In the genomic region with DNA sequence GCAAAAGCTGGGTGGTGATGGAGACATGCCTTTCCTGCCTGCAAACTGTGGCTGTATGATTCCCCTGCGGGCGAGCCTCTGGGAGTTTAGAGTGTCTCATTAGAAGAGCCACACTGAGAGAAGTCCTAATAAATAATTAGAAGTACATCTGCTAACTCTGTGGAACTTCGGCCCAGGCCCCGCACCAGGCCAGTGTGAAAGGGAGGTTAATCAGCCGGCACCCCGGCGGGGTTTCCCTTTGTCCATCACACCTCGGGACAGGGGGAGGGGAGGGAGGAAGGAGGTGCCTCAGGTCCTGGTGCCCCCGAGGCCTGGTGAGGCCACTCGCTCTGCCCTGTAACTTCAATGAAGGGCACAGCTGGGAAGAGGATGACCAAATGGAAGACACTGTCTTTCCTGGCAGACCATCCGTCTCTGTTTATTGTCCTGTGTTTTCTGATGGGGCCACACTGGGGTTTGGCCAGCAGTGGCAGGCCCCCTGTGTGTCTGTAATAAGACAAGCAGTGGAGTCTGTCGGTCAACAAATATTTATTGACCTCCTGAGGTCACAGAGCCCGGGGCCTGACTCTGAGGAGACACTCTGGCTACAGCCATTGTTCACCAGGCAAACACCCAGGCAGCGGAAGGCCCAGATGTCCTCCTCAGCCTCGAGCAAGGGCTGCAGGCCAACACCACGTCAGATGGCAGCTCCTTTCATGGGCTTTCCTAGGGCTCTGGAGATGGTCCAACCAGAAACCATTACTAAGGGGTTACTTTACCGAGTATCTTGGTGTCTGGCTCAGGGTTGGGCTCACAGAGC, we compare ENCODE assay signal across 1 cellular context.
TF ChIP-seq lines count a peak whose summit lies in the region.

No MANE protein-coding gene starts in this region.

TF ChIP-seq in HepG2, 621 proteins besides CTCF, POLR2A, EP300 and RAD21 (continued from another document and continues in another):
- TF ChIP-seq ZFAT (CRISPR knock-in tag; conservative IDR thresholded peaks at IDR 0.05) (no peak), CENPX (CRISPR knock-in tag; IDR thresholded peaks at IDR 0.05) (no peak), SIX1 (CRISPR knock-in tag; IDR thresholded peaks at IDR 0.05; ENCODE audit: borderline replicate concordance) (0 out of 2 replicates have a peak, but pooled peaks have one; percentile 24), ZFP36 (IDR thresholded peaks at IDR 0.05; ENCODE audit: borderline replicate concordance, low read depth, low read length, partially characterized antibody) (no peak), SP1 (IDR thresholded peaks at IDR 0.05) (no peak), SP1 (CRISPR knock-in tag; IDR thresholded peaks at IDR 0.05) (no peak), RFX3 (CRISPR knock-in tag; IDR thresholded peaks at IDR 0.05) (no peak), ISL2 (CRISPR knock-in tag; IDR thresholded peaks at IDR 0.05) (peak; percentile 87), ZNF335 (CRISPR knock-in tag; IDR thresholded peaks at IDR 0.05) (no peak), GABPA (IDR thresholded peaks at IDR 0.05; ENCODE audit: low read depth, low read length) (no peak), GABPA (CRISPR knock-in tag; IDR thresholded peaks at IDR 0.05; ENCODE audit: low read depth) (peak; percentile 29; the same call in 1 of the 2 replicates), ZNF607 (CRISPR knock-in tag; IDR thresholded peaks at IDR 0.05; ENCODE audit: borderline replicate concordance) (no peak), SRSF9 (IDR thresholded peaks at IDR 0.05; ENCODE audit: borderline replicate concordance, insufficient read depth, low read depth, low read length, poor library complexity, severe bottlenecking) (no peak), HOXD1 (CRISPR knock-in tag; IDR thresholded peaks at IDR 0.05) (no peak), ZNF775 (CRISPR knock-in tag; IDR thresholded peaks at IDR 0.05; ENCODE audit: borderline replicate concordance) (no peak), ZNF83 (CRISPR knock-in tag; IDR thresholded peaks at IDR 0.05; ENCODE audit: borderline replicate concordance) (no peak), ZSCAN12 (CRISPR knock-in tag; IDR thresholded peaks at IDR 0.05) (no peak), ZNF782 (CRISPR knock-in tag; IDR thresholded peaks at IDR 0.05; ENCODE audit: borderline replicate concordance) (peak; percentile 63; the same call in 1 of the 2 replicates), PAWR (CRISPR knock-in tag; IDR thresholded peaks at IDR 0.05; ENCODE audit: borderline replicate concordance) (no peak), PHB2 (IDR thresholded peaks at IDR 0.05; ENCODE audit: partially characterized antibody) (no peak), ZNF251 (CRISPR knock-in tag; IDR thresholded peaks at IDR 0.05) (no peak), ZNF337 (CRISPR knock-in tag; IDR thresholded peaks at IDR 0.05; ENCODE audit: borderline replicate concordance, low read depth) (no peak), ZFP1 (CRISPR knock-in tag; IDR thresholded peaks at IDR 0.05) (no peak), ZNF446 (CRISPR knock-in tag; IDR thresholded peaks at IDR 0.05) (no peak), CEBPB (IDR thresholded peaks at IDR 0.05; ENCODE audit: borderline replicate concordance, low read depth, low read length) (no peak), ZNF10 (CRISPR knock-in tag; IDR thresholded peaks at IDR 0.05; ENCODE audit: borderline replicate concordance, low read depth) (no peak), HDAC1 (CRISPR knock-in tag; IDR thresholded peaks at IDR 0.05) (peak; percentile 63; the same call in 1 of the 2 replicates), KDM4B (CRISPR knock-in tag; IDR thresholded peaks at IDR 0.05) (no peak; the same call in 1 of the 2 replicates), ZNF724P (CRISPR knock-in tag; IDR thresholded peaks at IDR 0.05; ENCODE audit: borderline replicate concordance) (no peak), ZNF468 (CRISPR knock-in tag; IDR thresholded peaks at IDR 0.05) (no peak), XBP1 (CRISPR knock-in tag; IDR thresholded peaks at IDR 0.05) (no peak), GFI1 (CRISPR knock-in tag; IDR thresholded peaks at IDR 0.05; ENCODE audit: borderline replicate concordance) (peak; percentile 54; the same call in 1 of the 2 replicates), PAF1 (CRISPR knock-in tag; IDR thresholded peaks at IDR 0.05) (no peak), SOX6 (IDR thresholded peaks at IDR 0.05) (no peak), SOX6 (CRISPR knock-in tag; IDR thresholded peaks at IDR 0.05) (peak; percentile 94), MED8 (CRISPR knock-in tag; IDR thresholded peaks at IDR 0.05; ENCODE audit: insufficient replicate concordance) (no peak), MZF1 (CRISPR knock-in tag; IDR thresholded peaks at IDR 0.05; ENCODE audit: borderline replicate concordance) (no peak), HNRNPK (IDR thresholded peaks at IDR 0.05; ENCODE audit: low read depth, low read length, poor library complexity, severe bottlenecking) (no peak), NR1H2 (CRISPR knock-in tag; IDR thresholded peaks at IDR 0.05; ENCODE audit: borderline replicate concordance, low read depth) (no peak), FOXM1 (CRISPR knock-in tag; IDR thresholded peaks at IDR 0.05) (no peak), ISX (CRISPR knock-in tag; conservative IDR thresholded peaks at IDR 0.05) (no peak), MTF2 (CRISPR knock-in tag; IDR thresholded peaks at IDR 0.05; ENCODE audit: borderline replicate concordance) (no peak), FOXA3 (CRISPR knock-in tag; IDR thresholded peaks at IDR 0.05) (peak; percentile 80), BORCS8-MEF2B (CRISPR knock-in tag; IDR thresholded peaks at IDR 0.05) (peak; percentile 52; the same call in 1 of the 2 replicates), ZNF816 (CRISPR knock-in tag; IDR thresholded peaks at IDR 0.05; ENCODE audit: borderline replicate concordance) (no peak), SSRP1 (CRISPR knock-in tag; IDR thresholded peaks at IDR 0.05) (no peak), ZNF292 (CRISPR knock-in tag; IDR thresholded peaks at IDR 0.05; ENCODE audit: borderline replicate concordance, low read depth) (peak; percentile 76; the same call in 1 of the 2 replicates), GABPB1 (CRISPR knock-in tag; IDR thresholded peaks at IDR 0.05) (peak; percentile 57), ARHGAP35 (CRISPR knock-in tag; IDR thresholded peaks at IDR 0.05; ENCODE audit: borderline replicate concordance) (no peak), HMG20B (CRISPR knock-in tag; conservative IDR thresholded peaks at IDR 0.05) (0 out of 2 replicates have a peak, but pooled peaks have one; percentile 45)
- TF ChIP-seq, protein P1, sequence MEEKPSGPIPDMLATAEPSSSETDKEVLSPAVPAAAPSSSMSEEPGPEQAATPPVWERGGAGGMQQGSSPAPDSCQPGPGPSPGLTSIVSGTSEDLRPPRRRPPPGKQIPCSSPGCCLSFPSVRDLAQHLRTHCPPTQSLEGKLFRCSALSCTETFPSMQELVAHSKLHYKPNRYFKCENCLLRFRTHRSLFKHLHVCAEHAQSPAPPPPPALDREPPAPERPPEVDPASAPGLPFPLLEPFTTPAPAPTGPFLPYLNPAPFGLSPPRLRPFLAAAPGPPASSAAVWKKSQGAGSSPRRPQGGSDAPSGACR (CRISPR knock-in tag; IDR thresholded peaks at IDR 0.05): no peak
- TF ChIP-seq, protein P2, sequence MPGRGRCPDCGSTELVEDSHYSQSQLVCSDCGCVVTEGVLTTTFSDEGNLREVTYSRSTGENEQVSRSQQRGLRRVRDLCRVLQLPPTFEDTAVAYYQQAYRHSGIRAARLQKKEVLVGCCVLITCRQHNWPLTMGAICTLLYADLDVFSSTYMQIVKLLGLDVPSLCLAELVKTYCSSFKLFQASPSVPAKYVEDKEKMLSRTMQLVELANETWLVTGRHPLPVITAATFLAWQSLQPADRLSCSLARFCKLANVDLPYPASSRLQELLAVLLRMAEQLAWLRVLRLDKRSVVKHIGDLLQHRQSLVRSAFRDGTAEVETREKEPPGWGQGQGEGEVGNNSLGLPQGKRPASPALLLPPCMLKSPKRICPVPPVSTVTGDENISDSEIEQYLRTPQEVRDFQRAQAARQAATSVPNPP (CRISPR knock-in tag; IDR thresholded peaks at IDR 0.05): no peak
- TF ChIP-seq, protein P3, sequence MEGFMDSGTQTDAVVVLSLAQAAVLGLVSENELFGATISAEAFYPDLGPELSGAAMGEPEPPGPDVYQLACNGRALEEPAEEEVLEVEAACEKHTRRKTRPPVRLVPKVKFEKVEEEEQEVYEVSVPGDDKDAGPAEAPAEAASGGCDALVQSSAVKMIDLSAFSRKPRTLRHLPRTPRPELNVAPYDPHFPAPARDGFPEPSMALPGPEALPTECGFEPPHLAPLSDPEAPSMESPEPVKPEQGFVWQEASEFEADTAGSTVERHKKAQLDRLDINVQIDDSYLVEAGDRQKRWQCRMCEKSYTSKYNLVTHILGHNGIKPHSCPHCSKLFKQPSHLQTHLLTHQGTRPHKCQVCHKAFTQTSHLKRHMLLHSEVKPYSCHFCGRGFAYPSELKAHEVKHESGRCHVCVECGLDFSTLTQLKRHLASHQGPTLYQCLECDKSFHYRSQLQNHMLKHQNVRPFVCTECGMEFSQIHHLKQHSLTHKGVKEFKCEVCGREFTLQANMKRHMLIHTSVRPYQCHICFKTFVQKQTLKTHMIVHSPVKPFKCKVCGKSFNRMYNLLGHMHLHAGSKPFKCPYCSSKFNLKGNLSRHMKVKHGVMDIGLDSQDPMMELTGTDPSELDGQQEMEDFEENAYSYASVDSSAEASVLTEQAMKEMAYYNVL (CRISPR knock-in tag; IDR thresholded peaks at IDR 0.05; ENCODE audit: borderline replicate concordance): peak; percentile 29; the same call in 1 of the 2 replicates
- TF ChIP-seq, protein P4, sequence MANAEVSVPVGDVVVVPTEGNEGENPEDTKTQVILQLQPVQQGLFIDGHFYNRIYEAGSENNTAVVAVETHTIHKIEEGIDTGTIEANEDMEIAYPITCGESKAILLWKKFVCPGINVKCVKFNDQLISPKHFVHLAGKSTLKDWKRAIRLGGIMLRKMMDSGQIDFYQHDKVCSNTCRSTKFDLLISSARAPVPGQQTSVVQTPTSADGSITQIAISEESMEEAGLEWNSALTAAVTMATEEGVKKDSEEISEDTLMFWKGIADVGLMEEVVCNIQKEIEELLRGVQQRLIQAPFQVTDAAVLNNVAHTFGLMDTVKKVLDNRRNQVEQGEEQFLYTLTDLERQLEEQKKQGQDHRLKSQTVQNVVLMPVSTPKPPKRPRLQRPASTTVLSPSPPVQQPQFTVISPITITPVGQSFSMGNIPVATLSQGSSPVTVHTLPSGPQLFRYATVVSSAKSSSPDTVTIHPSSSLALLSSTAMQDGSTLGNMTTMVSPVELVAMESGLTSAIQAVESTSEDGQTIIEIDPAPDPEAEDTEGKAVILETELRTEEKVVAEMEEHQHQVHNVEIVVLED (CRISPR knock-in tag; IDR thresholded peaks at IDR 0.05; ENCODE audit: borderline replicate concordance): no peak
- TF ChIP-seq, protein P5, sequence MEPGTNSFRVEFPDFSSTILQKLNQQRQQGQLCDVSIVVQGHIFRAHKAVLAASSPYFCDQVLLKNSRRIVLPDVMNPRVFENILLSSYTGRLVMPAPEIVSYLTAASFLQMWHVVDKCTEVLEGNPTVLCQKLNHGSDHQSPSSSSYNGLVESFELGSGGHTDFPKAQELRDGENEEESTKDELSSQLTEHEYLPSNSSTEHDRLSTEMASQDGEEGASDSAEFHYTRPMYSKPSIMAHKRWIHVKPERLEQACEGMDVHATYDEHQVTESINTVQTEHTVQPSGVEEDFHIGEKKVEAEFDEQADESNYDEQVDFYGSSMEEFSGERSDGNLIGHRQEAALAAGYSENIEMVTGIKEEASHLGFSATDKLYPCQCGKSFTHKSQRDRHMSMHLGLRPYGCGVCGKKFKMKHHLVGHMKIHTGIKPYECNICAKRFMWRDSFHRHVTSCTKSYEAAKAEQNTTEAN (CRISPR knock-in tag; conservative IDR thresholded peaks at IDR 0.05): no peak
- TF ChIP-seq, protein P6, sequence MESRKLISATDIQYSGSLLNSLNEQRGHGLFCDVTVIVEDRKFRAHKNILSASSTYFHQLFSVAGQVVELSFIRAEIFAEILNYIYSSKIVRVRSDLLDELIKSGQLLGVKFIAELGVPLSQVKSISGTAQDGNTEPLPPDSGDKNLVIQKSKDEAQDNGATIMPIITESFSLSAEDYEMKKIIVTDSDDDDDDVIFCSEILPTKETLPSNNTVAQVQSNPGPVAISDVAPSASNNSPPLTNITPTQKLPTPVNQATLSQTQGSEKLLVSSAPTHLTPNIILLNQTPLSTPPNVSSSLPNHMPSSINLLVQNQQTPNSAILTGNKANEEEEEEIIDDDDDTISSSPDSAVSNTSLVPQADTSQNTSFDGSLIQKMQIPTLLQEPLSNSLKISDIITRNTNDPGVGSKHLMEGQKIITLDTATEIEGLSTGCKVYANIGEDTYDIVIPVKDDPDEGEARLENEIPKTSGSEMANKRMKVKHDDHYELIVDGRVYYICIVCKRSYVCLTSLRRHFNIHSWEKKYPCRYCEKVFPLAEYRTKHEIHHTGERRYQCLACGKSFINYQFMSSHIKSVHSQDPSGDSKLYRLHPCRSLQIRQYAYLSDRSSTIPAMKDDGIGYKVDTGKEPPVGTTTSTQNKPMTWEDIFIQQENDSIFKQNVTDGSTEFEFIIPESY (CRISPR knock-in tag; IDR thresholded peaks at IDR 0.05): no peak
- TF ChIP-seq, protein P7, sequence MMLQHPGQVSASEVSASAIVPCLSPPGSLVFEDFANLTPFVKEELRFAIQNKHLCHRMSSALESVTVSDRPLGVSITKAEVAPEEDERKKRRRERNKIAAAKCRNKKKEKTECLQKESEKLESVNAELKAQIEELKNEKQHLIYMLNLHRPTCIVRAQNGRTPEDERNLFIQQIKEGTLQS (CRISPR knock-in tag; IDR thresholded peaks at IDR 0.05): 0 out of 2 replicates have a peak, but pooled peaks have one; percentile 26
